In the genomic region with DNA sequence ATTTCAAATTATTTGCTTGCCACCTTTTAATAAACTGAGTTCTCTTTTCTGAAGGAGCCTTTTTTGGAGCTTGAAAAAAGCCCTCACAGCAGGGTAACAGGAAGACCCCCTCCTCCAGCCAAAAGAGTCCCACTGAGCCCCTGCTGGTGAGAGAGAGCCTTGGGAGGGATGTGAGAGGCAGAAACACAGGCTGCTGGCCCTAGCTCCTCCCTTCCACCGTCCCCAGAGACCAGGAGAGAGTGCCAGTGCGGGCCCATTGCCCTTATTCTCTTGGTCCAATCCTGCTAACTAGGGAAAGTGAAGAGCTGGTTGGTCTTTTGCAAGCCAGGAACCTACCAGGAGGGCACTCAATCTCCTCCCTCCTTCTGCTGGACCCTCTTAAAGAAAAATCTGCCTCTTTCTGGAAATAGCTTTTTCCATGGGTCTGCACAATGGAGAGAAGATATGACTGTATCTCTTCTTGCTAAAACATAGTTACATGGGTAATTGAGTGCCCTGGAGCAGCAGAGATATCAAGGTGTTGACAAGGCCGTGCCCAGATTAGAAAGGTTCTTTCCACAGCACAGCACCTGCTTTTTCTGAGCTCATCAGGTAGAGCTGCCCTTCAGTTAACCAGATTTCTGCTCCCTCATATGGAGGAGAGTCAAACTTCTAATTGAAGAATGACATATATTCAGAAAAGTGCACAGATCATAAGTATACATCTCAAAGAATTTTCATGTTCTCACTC, we compare ENCODE assay signal across 1 cellular context.
TF ChIP-seq lines count a peak whose summit lies in the region.

No MANE protein-coding gene starts in this region.

TF ChIP-seq in SK-N-SH, 30 proteins besides CTCF, POLR2A, EP300 and RAD21 (continued from another document):
- no peak for TF ChIP-seq TEAD4 (IDR thresholded peaks at IDR 0.05; ENCODE audit: borderline replicate concordance, insufficient read depth)
- TF ChIP-seq, protein P1, sequence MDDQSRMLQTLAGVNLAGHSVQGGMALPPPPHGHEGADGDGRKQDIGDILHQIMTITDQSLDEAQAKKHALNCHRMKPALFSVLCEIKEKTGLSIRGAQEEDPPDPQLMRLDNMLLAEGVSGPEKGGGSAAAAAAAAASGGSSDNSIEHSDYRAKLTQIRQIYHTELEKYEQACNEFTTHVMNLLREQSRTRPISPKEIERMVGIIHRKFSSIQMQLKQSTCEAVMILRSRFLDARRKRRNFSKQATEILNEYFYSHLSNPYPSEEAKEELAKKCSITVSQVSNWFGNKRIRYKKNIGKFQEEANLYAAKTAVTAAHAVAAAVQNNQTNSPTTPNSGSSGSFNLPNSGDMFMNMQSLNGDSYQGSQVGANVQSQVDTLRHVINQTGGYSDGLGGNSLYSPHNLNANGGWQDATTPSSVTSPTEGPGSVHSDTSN (IDR thresholded peaks at IDR 0.05), result no peak
